ENCODE assay signal across 21 cellular contexts in genomic region chr13:67549331-67549730, GRCh38.
A peak's percentile ranks its signal among the peaks of the same experiment; 100 is the strongest.
DNase-seq lines count a peak whose midpoint lies in the region; ATAC-seq and TF ChIP-seq lines count a peak whose summit lies in the region.
"Had no signal": no experiment of that assay in that cellular context is flagged by ENCODE, and none has a peak within 500 bp of the region (broad histone marks: within the 10 kb centered on the region; RNA-seq: fewer than 3 reads in every experiment).

No MANE protein-coding gene starts in this region.

- H3K4me1 ChIP-seq in smooth muscle cell (ENCODE audit: low read depth) (peaks cover 6% of the 10 kb centered on the region), endodermal cell (ENCODE audit: control insufficient read depth, insufficient read depth, low read length) (peaks cover 4% of the 10 kb centered on the region)
- H3K4me1 ChIP-seq: left ventricle myocardium inferior had no signal

- WGBS in smooth muscle cell (ENCODE audit: low lambda C conversion rate) = 41% methylated on average over 4 of the region's 4 CpGs
- 96 to 100% methylated on average over 3 to 4 of the region's 4 CpGs for WGBS in endodermal cell (ENCODE audit: insufficient coverage in 1 of 2, insufficient read length in 1 of 2), 2 experiments

- DNase-seq in NOMO-1 treated with DMSO at 0.1 percent for 48 hours (lab: John Stamatoyannopoulos, UW; ENCODE audit: unreplicated experiment) = peak; percentile 30
- DNase-seq in NOMO-1 treated with dmso at 0.1 percent for 144 hours (lab: John Stamatoyannopoulos, UW; ENCODE audit: unreplicated experiment) = no peak
- DNase-seq in fibroblast of mammary gland (ENCODE audit: low read depth) = peak; percentile 68
- no peak for DNase-seq in smooth muscle cell (lab: John Stamatoyannopoulos, UW; ENCODE audit: unreplicated experiment)
- DNase-seq in endodermal cell = no peak
- no peak for DNase-seq in WTC11 (ENCODE audit: low spot score)
- DNase-seq: activated CD4-positive, alpha-beta T cell treated with anti-CD3 and anti-CD28 coated beads, Interleukin-2, amount 50 U/mL, for 1 hour; activated T-cell treated with anti-CD3 and anti-CD28 coated beads, Interleukin-2, amount 50 U/mL, for 1 hour; erythroblast; H9; hypothalamus; left ventricle myocardium inferior; NCI-H510A treated with DMSO at 0.1 percent for 48 hours; substantia nigra had no signal

- no peaks in the 10 kb centered on the region for H3K36me3 Mint-ChIP-seq in endodermal cell (ENCODE audit: low read depth)
- H3K36me3 Mint-ChIP-seq in WTC11 = no peaks in the 10 kb centered on the region
- H3K36me3 Mint-ChIP-seq: activated naive CD4-positive, alpha-beta T cell treated with anti-CD3 and anti-CD28 coated beads, Interleukin-2, amount 50 U/mL, for 72 hours; IgD-negative memory B cell had no signal

- H3K27ac ChIP-seq in smooth muscle cell (ENCODE audit: low read depth) = peak overlapping the region; percentile 78
- H3K27ac ChIP-seq in endodermal cell (ENCODE audit: low read depth, low read length) = no peak overlapping the region
- H3K27ac ChIP-seq: 22Rv1, left ventricle myocardium inferior had no signal

- H3K4me1 Mint-ChIP-seq in endodermal cell (peaks cover 12% of the 10 kb centered on the region), WTC11 (peaks cover 12% of the 10 kb centered on the region)
- H3K4me1 Mint-ChIP-seq: IgD-negative memory B cell had no signal

- H3K27me3 ChIP-seq in smooth muscle cell (ENCODE audit: low read depth) = no peaks in the 10 kb centered on the region
- peaks cover 54% of the 10 kb centered on the region for H3K27me3 ChIP-seq in endodermal cell (ENCODE audit: control insufficient read depth, insufficient read depth, low read length, poor library complexity, severe bottlenecking)

- H3K4me3 Mint-ChIP-seq in endodermal cell = no peak overlapping the region
- no peak overlapping the region for H3K4me3 Mint-ChIP-seq in WTC11
- H3K4me3 Mint-ChIP-seq: H9; IgD-negative memory B cell; T-helper 2 cell treated with Interferon-gamma antibody and Interleukin-4, amounts not matched to agents 5 μg/mL and 100 μg/mL, for 36 hours had no signal

- H3K27ac Mint-ChIP-seq in endodermal cell (no peak overlapping the region), WTC11 (no peak overlapping the region)
- H3K27ac Mint-ChIP-seq: activated naive CD4-positive, alpha-beta T cell treated with anti-CD3 and anti-CD28 coated beads, Interleukin-2, amount 50 U/mL, for 72 hours; H9; IgD-negative memory B cell; T-helper 2 cell treated with Interferon-gamma antibody and Interleukin-4, amounts not matched to agents 5 μg/mL and 100 μg/mL, for 36 hours had no signal

- H3K9me3 ChIP-seq in smooth muscle cell (replicated peaks; ENCODE audit: low read depth) = no peaks in the 10 kb centered on the region
- H3K9me3 ChIP-seq in endodermal cell (ENCODE audit: control insufficient read depth, low read length) = no peaks in the 10 kb centered on the region
- H3K9me3 ChIP-seq: left ventricle myocardium inferior had no signal

- peak overlapping the region; percentile 69 for H3K4me2 ChIP-seq in smooth muscle cell

- ATAC-seq in SK-N-SH treated with all-trans-retinoic acid at 6 μM for 48 hours (peak; percentile 59; the same call in 2 of the 3 replicates), WTC11 (no peak), HG02973 (IDR thresholded peaks at IDR 0.05; ENCODE audit: unreplicated experiment) (no peak)
- ATAC-seq: activated naive CD4-positive, alpha-beta T cell treated with anti-CD3 and anti-CD28 coated beads, Interleukin-2, amount 50 U/mL, for 72 hours; Panc1 had no signal

- H3K9ac ChIP-seq in smooth muscle cell (ENCODE audit: low read depth) (no peak overlapping the region), endodermal cell (ENCODE audit: extremely low read depth, low read length, poor library complexity, severe bottlenecking) (no peak overlapping the region)

- H4K20me1 ChIP-seq in smooth muscle cell (ENCODE audit: low read depth) = no peaks in the 10 kb centered on the region

- H3K9me3 Mint-ChIP-seq in endodermal cell (no peaks in the 10 kb centered on the region), WTC11 (no peaks in the 10 kb centered on the region)
- H3K9me3 Mint-ChIP-seq: H9 had no signal

- H3K79me2 ChIP-seq in smooth muscle cell (ENCODE audit: low read depth) = no peaks in the 10 kb centered on the region

- H3K27me3 Mint-ChIP-seq in endodermal cell (ENCODE audit: insufficient read depth) (peaks cover 43% of the 10 kb centered on the region), WTC11 (ENCODE audit: low read depth) (no peaks in the 10 kb centered on the region)
- H3K27me3 Mint-ChIP-seq: IgD-negative memory B cell had no signal

- POLR2A ChIA-PET in WTC11 (lab: Charles Lee) = no interaction called here

- TF ChIP-seq CTCF in fibroblast of mammary gland (conservative IDR thresholded peaks at IDR 0.05; ENCODE audit: control insufficient read depth, insufficient read depth, low read depth, low read length) (no peak), smooth muscle cell (IDR thresholded peaks at IDR 0.05; ENCODE audit: borderline replicate concordance, insufficient read depth, poor library complexity, severe bottlenecking) (no peak), endodermal cell (conservative IDR thresholded peaks at IDR 0.05) (no peak), WTC11 (IDR thresholded peaks at IDR 0.05) (no peak)

- H3K4me3 ChIP-seq in fibroblast of mammary gland (ENCODE audit: control insufficient read depth, low read depth, low read length) = no peak overlapping the region
- H3K4me3 ChIP-seq in smooth muscle cell = no peak overlapping the region
- H3K4me3 ChIP-seq in endodermal cell (ENCODE audit: low read length) = no peak overlapping the region
- H3K4me3 ChIP-seq: left ventricle myocardium inferior had no signal

- H3F3A ChIP-seq in smooth muscle cell (ENCODE audit: low read depth) = no peaks in the 10 kb centered on the region

- H2AFZ ChIP-seq in smooth muscle cell (ENCODE audit: low read depth) = peak overlapping the region; percentile 52

- H3K36me3 ChIP-seq in smooth muscle cell (ENCODE audit: low read depth) (no peaks in the 10 kb centered on the region), endodermal cell (ENCODE audit: control insufficient read depth, insufficient read depth, low read length) (no peaks in the 10 kb centered on the region)
- H3K36me3 ChIP-seq: left ventricle myocardium inferior had no signal

- CTCF ChIA-PET in WTC11 (lab: Charles Lee) = no interaction called here

TF ChIP-seq in SK-N-SH treated with all-trans-retinoic acid at 6 μM for 48 hours, 23 proteins besides CTCF, POLR2A, EP300 and RAD21 (continues in another document):
- no peak for TF ChIP-seq ZFP30 (CRISPR knock-in tag; IDR thresholded peaks at IDR 0.05)
- no peak for TF ChIP-seq ZNF8 (CRISPR knock-in tag; IDR thresholded peaks at IDR 0.05)
- TF ChIP-seq ISL1 (CRISPR knock-in tag; IDR thresholded peaks at IDR 0.05) = no peak
- TF ChIP-seq BACH2 (CRISPR knock-in tag; IDR thresholded peaks at IDR 0.05; ENCODE audit: borderline replicate concordance) = no peak
- no peak for TF ChIP-seq ZNF565 (CRISPR knock-in tag; conservative IDR thresholded peaks at IDR 0.05; ENCODE audit: low read depth)
- no peak for TF ChIP-seq GLIS3 (CRISPR knock-in tag; IDR thresholded peaks at IDR 0.05)
- TF ChIP-seq OSR1 (CRISPR knock-in tag; IDR thresholded peaks at IDR 0.05) = no peak
- TF ChIP-seq TOX (CRISPR knock-in tag; IDR thresholded peaks at IDR 0.05; ENCODE audit: borderline replicate concordance) = no peak
- TF ChIP-seq ZC3H10 (CRISPR knock-in tag; IDR thresholded peaks at IDR 0.05) = no peak
- TF ChIP-seq, protein P1, sequence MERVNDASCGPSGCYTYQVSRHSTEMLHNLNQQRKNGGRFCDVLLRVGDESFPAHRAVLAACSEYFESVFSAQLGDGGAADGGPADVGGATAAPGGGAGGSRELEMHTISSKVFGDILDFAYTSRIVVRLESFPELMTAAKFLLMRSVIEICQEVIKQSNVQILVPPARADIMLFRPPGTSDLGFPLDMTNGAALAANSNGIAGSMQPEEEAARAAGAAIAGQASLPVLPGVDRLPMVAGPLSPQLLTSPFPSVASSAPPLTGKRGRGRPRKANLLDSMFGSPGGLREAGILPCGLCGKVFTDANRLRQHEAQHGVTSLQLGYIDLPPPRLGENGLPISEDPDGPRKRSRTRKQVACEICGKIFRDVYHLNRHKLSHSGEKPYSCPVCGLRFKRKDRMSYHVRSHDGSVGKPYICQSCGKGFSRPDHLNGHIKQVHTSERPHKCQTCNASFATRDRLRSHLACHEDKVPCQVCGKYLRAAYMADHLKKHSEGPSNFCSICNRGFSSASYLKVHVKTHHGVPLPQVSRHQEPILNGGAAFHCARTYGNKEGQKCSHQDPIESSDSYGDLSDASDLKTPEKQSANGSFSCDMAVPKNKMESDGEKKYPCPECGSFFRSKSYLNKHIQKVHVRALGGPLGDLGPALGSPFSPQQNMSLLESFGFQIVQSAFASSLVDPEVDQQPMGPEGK (CRISPR knock-in tag; IDR thresholded peaks at IDR 0.05; ENCODE audit: borderline replicate concordance) = no peak

TF ChIP-seq in WTC11, 78 proteins besides CTCF, POLR2A, EP300 and RAD21:
- TF ChIP-seq ZNF671 (CRISPR knock-in tag; IDR thresholded peaks at IDR 0.05) = no peak
- no peak for TF ChIP-seq FOXP1 (CRISPR knock-in tag; IDR thresholded peaks at IDR 0.05; ENCODE audit: borderline replicate concordance)
- no peak for TF ChIP-seq FOXK1 (CRISPR knock-in tag; IDR thresholded peaks at IDR 0.05)

Comparison
In these comparisons a context has a peak if more than half of its experiments do, and no peak if none do; other contexts are left out.
1. DNase-seq: peak in NOMO-1 treated with DMSO at 0.1 percent for 48 hours (single experiment) and fibroblast of mammary gland (single experiment); none in NOMO-1 treated with dmso at 0.1 percent for 144 hours (single experiment), smooth muscle cell (single experiment), endodermal cell (single experiment) and WTC11 (single experiment).